Comparison of ENCODE assay signal across 37 cellular contexts in the genomic region with DNA sequence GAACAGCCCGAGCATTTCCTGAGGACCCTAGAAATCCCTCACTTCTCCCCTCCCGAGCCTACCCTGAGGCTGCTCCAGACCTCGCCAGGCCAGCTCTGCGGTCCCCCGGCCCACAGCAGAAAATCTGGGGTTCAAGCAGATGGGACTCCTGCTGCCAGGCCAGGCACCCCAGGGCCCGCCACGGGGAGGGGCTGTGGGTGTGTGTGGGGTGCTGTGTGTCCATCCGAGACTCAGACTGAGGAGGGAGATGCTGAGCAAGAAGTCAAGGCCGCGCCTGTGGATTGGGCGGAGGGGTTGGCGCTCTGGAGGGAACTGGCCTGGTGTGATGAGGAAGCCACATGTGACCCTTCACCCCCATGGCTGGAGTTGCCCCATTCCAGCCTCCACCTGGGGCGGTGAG. TPM values are rescaled to one million over a fixed set of nuclear protein-coding genes. Genes with fewer than 3 reads are reported as not detected.
DNase-seq lines count a peak whose midpoint lies in the region; ATAC-seq, FAIRE-seq and TF ChIP-seq lines count a peak whose summit lies in the region.
"Had no signal": no experiment of that assay in that cellular context is flagged by ENCODE, and none has a peak within 500 bp of the region (broad histone marks: within the 10 kb centered on the region; RNA-seq: fewer than 3 reads in every experiment).

No MANE protein-coding gene starts in this region.

- no peak overlapping the region for H3K27ac Mint-ChIP-seq in type B pancreatic cell
- H3K27ac Mint-ChIP-seq: B cell; CD14-positive monocyte; CD4-positive, alpha-beta memory T cell; CD4-positive, alpha-beta T cell; CD4-positive, CD25-positive, alpha-beta regulatory T cell; CD8-positive, alpha-beta memory T cell; CD8-positive, alpha-beta T cell had no signal

- no peaks in the 10 kb centered on the region for H3K27me3 Mint-ChIP-seq in type B pancreatic cell
- H3K27me3 Mint-ChIP-seq: B cell; CD4-positive, alpha-beta memory T cell; CD4-positive, alpha-beta T cell; CD4-positive, CD25-positive, alpha-beta regulatory T cell had no signal

- intact Hi-C loops in K562 (cut with micrococcal nuclease) (no loop called here), upper lobe of right lung (cut with DNase I) (no loop called here)

- H3K14ac ChIP-seq in neuronal stem cell (ENCODE audit: low read length) = no peak overlapping the region

- H4K91ac ChIP-seq in neuronal stem cell (ENCODE audit: low read depth, low read length, poor library complexity) = no peak overlapping the region

- H3K9me1 ChIP-seq in K562 (ENCODE audit: control insufficient read depth, insufficient read depth, low read length) = peaks cover 4% of the 10 kb centered on the region

- H3K4me3 Mint-ChIP-seq in type B pancreatic cell = no peak overlapping the region
- H3K4me3 Mint-ChIP-seq: B cell; CD14-positive monocyte; CD4-positive, alpha-beta memory T cell; CD4-positive, alpha-beta T cell; CD4-positive, CD25-positive, alpha-beta regulatory T cell; CD8-positive, alpha-beta memory T cell; CD8-positive, alpha-beta T cell had no signal

- POLR2A ChIA-PET in K562 (lab: Yijun Ruan, JAX) = no interaction called here

- no peak for ATAC-seq in K562
- peak; percentile 19 for ATAC-seq in upper lobe of right lung
- no peak for ATAC-seq in HG02623 (IDR thresholded peaks at IDR 0.05; ENCODE audit: unreplicated experiment)
- ATAC-seq: CD8-positive, alpha-beta T cell had no signal

- FAIRE-seq in K562 (lab: Jason Lieb, UNC) (no peak), small intestine (lab: Jason Lieb, UNC) (no peak)
- FAIRE-seq: A204.1, A549, D721Med had no signal

- peaks cover under 1 to 12% of the 10 kb centered on the region in 2 experiments; a peak in 3 of 5 replicates for H3K4me1 ChIP-seq in K562 (replicated peaks in 1 of 2; ENCODE audit: control insufficient read depth in 2 of 2, insufficient read depth in 2 of 2, low read length in 2 of 2)
- peaks cover 0 to 2% of the 10 kb centered on the region in 2 donors for H3K4me1 ChIP-seq in neuronal stem cell (ENCODE audit: control insufficient read depth in 2 of 2, insufficient read depth in 1 of 2, low read depth in 1 of 2, low read length in 2 of 2)
- no peaks in the 10 kb centered on the region for H3K4me1 ChIP-seq in upper lobe of right lung
- H3K4me1 ChIP-seq in small intestine (ENCODE audit: control insufficient read depth in 2 of 2, insufficient read depth in 1 of 2, low read depth in 1 of 2, low read length in 1 of 2) = no peaks in the 10 kb centered on the region
- H3K4me1 ChIP-seq in smooth muscle cell (ENCODE audit: low read depth) = no peaks in the 10 kb centered on the region
- H3K4me1 ChIP-seq: A549, BE2C, Caco-2 had no signal

- H3K4me3 ChIP-seq in K562 = no peak overlapping the region
- H3K4me3 ChIP-seq in neuronal stem cell (ENCODE audit: low read length in 2 of 2) = no peak overlapping the region
- H3K4me3 ChIP-seq in upper lobe of right lung = no peak overlapping the region
- H3K4me3 ChIP-seq in small intestine (ENCODE audit: low read depth in 1 of 2, low read length in 2 of 2) = no peak overlapping the region
- no peak overlapping the region for H3K4me3 ChIP-seq in smooth muscle cell
- H3K4me3 ChIP-seq: A549; BLaER1; BLaER1 treated with 17β-estradiol and CSF1 and Interleukin-3, amounts not matched to agents 10 nM and 100 nM had no signal

- H3K27ac ChIP-seq in K562 (ENCODE audit: extremely low read depth, low read depth, low read length) (no peak overlapping the region), neuronal stem cell (replicated peaks; ENCODE audit: low read length) (no peak overlapping the region), upper lobe of right lung (no peak overlapping the region), small intestine (ENCODE audit: low read depth in 1 of 2, low read length in 1 of 2) (no peak overlapping the region), smooth muscle cell (ENCODE audit: low read depth) (no peak overlapping the region)
- H3K27ac ChIP-seq: 22Rv1; A549; BLaER1; BLaER1 treated with 17β-estradiol and CSF1 and Interleukin-3, amounts not matched to agents 10 nM and 100 nM; C4-2B had no signal

- H4K8ac ChIP-seq in neuronal stem cell (ENCODE audit: low read depth, low read length) = no peak overlapping the region

- no TSS peak for BruUV-seq in K562 (replicated peaks; lab: Mats Ljungman, UMichigan)

- H3K79me2 ChIP-seq in K562 (ENCODE audit: control insufficient read depth, insufficient read depth, low read length) (no peaks in the 10 kb centered on the region), smooth muscle cell (ENCODE audit: low read depth) (no peaks in the 10 kb centered on the region)

- H3K27me3 ChIP-seq in K562 (ENCODE audit: control insufficient read depth in 2 of 2, insufficient read depth in 2 of 2, low read length in 2 of 2) = peaks cover 7 to 27% of the 10 kb centered on the region in 2 experiments; a peak in 4 of 5 replicates
- peaks cover 0 to 12% (median 0%) of the 10 kb centered on the region in 3 experiments for H3K27me3 ChIP-seq in neuronal stem cell (ENCODE audit: control insufficient read depth in 3 of 3, insufficient read depth in 3 of 3, low read depth in 1 of 3, low read length in 3 of 3)
- H3K27me3 ChIP-seq in upper lobe of right lung = no peaks in the 10 kb centered on the region
- no peaks in the 10 kb centered on the region for H3K27me3 ChIP-seq in small intestine (ENCODE audit: control insufficient read depth in 2 of 2, insufficient read depth in 2 of 2, low read length in 2 of 2)
- no peaks in the 10 kb centered on the region for H3K27me3 ChIP-seq in smooth muscle cell (ENCODE audit: low read depth)
- H3K27me3 ChIP-seq: BE2C; BLaER1; BLaER1 treated with 17β-estradiol and CSF1 and Interleukin-3, amounts not matched to agents 10 nM and 100 nM had no signal

- TF ChIP-seq CTCF in K562 (IDR thresholded peaks at IDR 0.05 in 2 of 3, conservative IDR thresholded peaks at IDR 0.05 in 1 of 3; ENCODE audit: insufficient read depth in 2 of 3, low read depth in 1 of 3, low read length in 3 of 3) = peak in 2 of 3 experiments; percentile 9 to 42; a peak in 3 of 6 replicates
- TF ChIP-seq CTCF in upper lobe of right lung (IDR thresholded peaks at IDR 0.05) = no peak
- no peak for TF ChIP-seq CTCF in type B pancreatic cell (conservative IDR thresholded peaks at IDR 0.05)
- no peak for TF ChIP-seq CTCF in smooth muscle cell (IDR thresholded peaks at IDR 0.05; ENCODE audit: borderline replicate concordance, insufficient read depth, poor library complexity, severe bottlenecking)

- H4K20me1 ChIP-seq in K562 (replicated peaks; ENCODE audit: control insufficient read depth, insufficient read depth, low read length) (peaks cover 5% of the 10 kb centered on the region; the same call in 1 of the 2 replicates), smooth muscle cell (ENCODE audit: low read depth) (no peaks in the 10 kb centered on the region)
- H4K20me1 ChIP-seq: BLaER1; BLaER1 treated with 17β-estradiol and CSF1 and Interleukin-3, amounts not matched to agents 10 nM and 100 nM had no signal

- H2BK120ac ChIP-seq in neuronal stem cell (ENCODE audit: low read depth, low read length) = no peak overlapping the region

- CTCF ChIA-PET in K562 (lab: Yijun Ruan, JAX; ENCODE audit: low intra/inter-chr PET ratio) = no interaction called here

- H3K36me3 Mint-ChIP-seq in type B pancreatic cell = no peaks in the 10 kb centered on the region
- H3K36me3 Mint-ChIP-seq: CD14-positive monocyte; CD4-positive, alpha-beta memory T cell; CD4-positive, CD25-positive, alpha-beta regulatory T cell; CD8-positive, alpha-beta memory T cell; CD8-positive, alpha-beta T cell had no signal

- no peaks in the 10 kb centered on the region for H3K4me1 Mint-ChIP-seq in type B pancreatic cell (ENCODE audit: unreplicated experiment)
- H3K4me1 Mint-ChIP-seq: B cell; CD14-positive monocyte; CD4-positive, CD25-positive, alpha-beta regulatory T cell had no signal

- 4% methylated on average over 13 of the region's 13 CpGs for WGBS in K562 (ENCODE audit: insufficient coverage, low coverage, missing lambda C conversion rate)
- WGBS in neuronal stem cell (ENCODE audit: extremely low coverage in 2 of 2, insufficient read length in 2 of 2, insufficient replicate concordance in 1 of 2), 2 donors = no CpG with 5 or more reads among the region's 13 CpGs
- WGBS in small intestine, 3 donors = 89 to 91% (median 90%) methylated on average over 13 of the region's 13 CpGs
- WGBS in smooth muscle cell (ENCODE audit: low lambda C conversion rate) = 91% methylated on average over 13 of the region's 13 CpGs

- no peak overlapping the region for H2BK12ac ChIP-seq in neuronal stem cell (ENCODE audit: low read length)

- in situ Hi-C loops in K562 (cut with MboI) = no loop called here

- H3K36me3 ChIP-seq in K562 (ENCODE audit: control insufficient read depth, insufficient read depth, low read length) (no peaks in the 10 kb centered on the region), neuronal stem cell (replicated peaks in 1 of 2; ENCODE audit: control insufficient read depth in 2 of 2, insufficient read depth in 2 of 2, low read length in 2 of 2) (no peaks in the 10 kb centered on the region), upper lobe of right lung (no peaks in the 10 kb centered on the region), small intestine (ENCODE audit: control insufficient read depth in 2 of 2, insufficient read depth in 2 of 2, low read length in 2 of 2) (no peaks in the 10 kb centered on the region), smooth muscle cell (ENCODE audit: low read depth) (no peaks in the 10 kb centered on the region)
- H3K36me3 ChIP-seq: BE2C; BLaER1; BLaER1 treated with 17β-estradiol and CSF1 and Interleukin-3, amounts not matched to agents 10 nM and 100 nM had no signal

- H3K9ac ChIP-seq in K562 (ENCODE audit: insufficient read depth in 1 of 2, low read depth in 2 of 2, low read length in 2 of 2) (no peak overlapping the region), neuronal stem cell (ENCODE audit: low read depth, low read length, poor library complexity) (no peak overlapping the region), smooth muscle cell (ENCODE audit: low read depth) (no peak overlapping the region)
- H3K9ac ChIP-seq: BLaER1; BLaER1 treated with 17β-estradiol and CSF1 and Interleukin-3, amounts not matched to agents 10 nM and 100 nM had no signal

- H3F3A ChIP-seq in smooth muscle cell (ENCODE audit: low read depth) = no peaks in the 10 kb centered on the region

- TF ChIP-seq RAD21 in K562 (CRISPR knock-in tag; conservative IDR thresholded peaks at IDR 0.05 in 1 of 2, IDR thresholded peaks at IDR 0.05 in 1 of 2) = peak in 1 of 2 experiments; percentile 16; a peak in 1 of 4 replicates

- no peak for TF ChIP-seq POLR2A in K562 (conservative IDR thresholded peaks at IDR 0.05)

- no peaks in the 10 kb centered on the region for H3K9me3 Mint-ChIP-seq in type B pancreatic cell
- H3K9me3 Mint-ChIP-seq: CD4-positive, alpha-beta T cell; CD8-positive, alpha-beta memory T cell; CD8-positive, alpha-beta T cell had no signal

- H3K9me3 ChIP-seq in K562 (replicated peaks; ENCODE audit: control insufficient read depth, insufficient read depth, low read depth, low read length) (no peaks in the 10 kb centered on the region), neuronal stem cell (replicated peaks in 1 of 2; ENCODE audit: control insufficient read depth in 2 of 2, insufficient read depth in 1 of 2, low read depth in 1 of 2, low read length in 2 of 2) (peaks cover 0 to 3% of the 10 kb centered on the region in 2 donors), upper lobe of right lung (no peaks in the 10 kb centered on the region), small intestine (ENCODE audit: control insufficient read depth, low read depth) (no peaks in the 10 kb centered on the region), smooth muscle cell (replicated peaks; ENCODE audit: low read depth) (no peaks in the 10 kb centered on the region)
- H3K9me3 ChIP-seq: A549; BE2C; BLaER1; BLaER1 treated with 17β-estradiol and CSF1 and Interleukin-3, amounts not matched to agents 10 nM and 100 nM; Caco-2 had no signal

- TF ChIP-seq EP300 in K562 (IDR thresholded peaks at IDR 0.05; ENCODE audit: low read length) = no peak

- H3K18ac ChIP-seq in neuronal stem cell (ENCODE audit: low read length) = no peak overlapping the region

- peak overlapping the region; percentile 67 for H2BK15ac ChIP-seq in neuronal stem cell (ENCODE audit: low read length)

- H3K4me2 ChIP-seq in K562 (ENCODE audit: insufficient read depth, low read length) (no peak overlapping the region), neuronal stem cell (ENCODE audit: insufficient read depth, low read length, poor library complexity, severe bottlenecking) (no peak overlapping the region), smooth muscle cell (no peak overlapping the region)
- H3K4me2 ChIP-seq: A549; BLaER1; BLaER1 treated with 17β-estradiol and CSF1 and Interleukin-3, amounts not matched to agents 10 nM and 100 nM had no signal

- peaks cover 2% of the 10 kb centered on the region for H3K79me1 ChIP-seq in neuronal stem cell (ENCODE audit: low read depth, low read length)

- H2AK5ac ChIP-seq in neuronal stem cell (ENCODE audit: low read depth, low read length) = peak overlapping the region; percentile 70

- H3K23ac ChIP-seq in neuronal stem cell (ENCODE audit: low read depth, low read length, poor library complexity) = peak overlapping the region; percentile 75

- H2BK5ac ChIP-seq in neuronal stem cell (ENCODE audit: low read length) = peak overlapping the region; percentile 82

- no peak overlapping the region for H3K4ac ChIP-seq in neuronal stem cell (ENCODE audit: low read length)

- no peak overlapping the region for H2AFZ ChIP-seq in K562 (ENCODE audit: low read depth, low read length)
- H2AFZ ChIP-seq in neuronal stem cell (ENCODE audit: low read length) = no peak overlapping the region
- H2AFZ ChIP-seq in smooth muscle cell (ENCODE audit: low read depth) = no peak overlapping the region

- DNase-seq in CD1c-positive myeloid dendritic cell (ENCODE audit: extremely low spot score) (peak; percentile 12), K562 (ENCODE audit: extremely low read depth in 1 of 4, low spot score in 3 of 4) (no peak), neuronal stem cell (ENCODE audit: low spot score) (no peak), upper lobe of right lung (no peak), small intestine (no peak), type B pancreatic cell (ENCODE audit: extremely low spot score, unreplicated experiment) (no peak), smooth muscle cell (lab: John Stamatoyannopoulos, UW; ENCODE audit: unreplicated experiment) (no peak)
- DNase-seq: 8988T; ACHN; AML-193; BE2C; C1 segment of cervical spinal cord; Caco-2; Calu3; CD4-positive, alpha-beta memory T cell; CD4-positive, alpha-beta T cell; CD4-positive, CD25-positive, alpha-beta regulatory T cell; CD8-positive, alpha-beta memory T cell; CD8-positive, alpha-beta T cell; COR-L47; DMS 273 treated with DMSO at 0.1 percent for 48 hours; DMS153; DMS53; DMS79; DMS79 treated with DMSO at 0.1 percent for 48 hours; DND-41; EL had no signal

RNA-seq across cellular contexts. Expression of a gene that starts 51.1 kb away (rescaled TPM):
- total RNA-seq in K562 (2011; cell fraction: chromatin; rRNA removed; ENCODE audit: low replicate concordance) = 52.9 and 122 TPM in 2 replicates
- 80.8 and 98.2 TPM in 2 replicates for total RNA-seq in K562 (2011; cell fraction: nucleolus; rRNA removed)
- total RNA-seq in K562 (2011; cell fraction: nucleoplasm; rRNA removed) = 90.6 and 91.5 TPM in 2 replicates
- total RNA-seq in K562 (2014; rRNA removed) = 82.0 and 96.9 TPM in 2 replicates
- 52.0 and 57.7 TPM in 2 replicates for total RNA-seq in K562 (2014; rRNA removed; fragmentation: Illumina TruSeq; extraction: Trizol)
- total RNA-seq in K562 (2015; rRNA removed; fragmentation: Illumina TruSeq; extraction: Trizol) = 56.9 and 59.5 TPM in 2 replicates
- 73.2 and 80.6 TPM in 2 replicates for total RNA-seq in K562 (2021)
- polyA plus RNA-seq in K562 (2011; rRNA removed) = 90.6 and 96.8 TPM in 2 replicates
- polyA plus RNA-seq in K562 (2011; cell fraction: cytosol; rRNA removed) = 88.6 and 98.5 TPM in 2 replicates
- 128 and 156 TPM in 2 replicates for polyA plus RNA-seq in K562 (2011; cell fraction: nucleus; rRNA removed)
- 75.1 and 76.7 TPM in 2 replicates for polyA plus RNA-seq in K562 (2012)
- 73.0 and 80.6 TPM in 2 replicates for polyA plus RNA-seq in K562 (2014; fragmentation: Illumina TruSeq; extraction: Trizol)
- 1 to 10 TPM; 1.6 to 2.8 TPM for polyA plus RNA-seq in K562 (2014; fragmentation: Nextera tagmentation; extraction: Ambion mirVana)
- 75.1 and 96.5 TPM in 2 replicates for polyA plus RNA-seq in K562 (2014; rRNA removed)
- polyA minus RNA-seq in K562 (2011; rRNA and poly(A)+ RNA removed) = 46.0 and 54.8 TPM in 2 replicates
- polyA minus RNA-seq in K562 (2011; cell fraction: cytosol; rRNA and poly(A)+ RNA removed) = 25.1 and 28.8 TPM in 2 replicates
- polyA minus RNA-seq in K562 (2011; cell fraction: nucleus; rRNA and poly(A)+ RNA removed) = 46.4 and 60.2 TPM in 2 replicates
- polyA plus RNA-seq in neuronal stem cell (2013, experiment 1 of 2) = 71.1 TPM
- 69.2 TPM for polyA plus RNA-seq in neuronal stem cell (2013, experiment 2 of 2)
- 54.7 TPM for total RNA-seq in upper lobe of right lung
- 10 to 100 TPM; 60.4 to 73.7 (median 68.1) TPM for polyA plus RNA-seq in small intestine
- total RNA-seq in type B pancreatic cell (ENCODE audit: low replicate concordance) = 82.4 and 97.4 TPM in 2 replicates
- total RNA-seq in smooth muscle cell = 64.2 and 95.9 TPM in 2 replicates
- 86.5 and 87.4 TPM in 2 replicates for polyA plus RNA-seq in smooth muscle cell

Comparison
In these comparisons a context has a peak if more than half of its experiments do, and no peak if none do; other contexts are left out.
1. CTCF ChIP-seq: peak in K562 (2 of 3); none in upper lobe of right lung (single experiment), type B pancreatic cell (single experiment) and smooth muscle cell (single experiment).